Comparison of ENCODE assay signal across 29 cellular contexts in the genomic region with DNA sequence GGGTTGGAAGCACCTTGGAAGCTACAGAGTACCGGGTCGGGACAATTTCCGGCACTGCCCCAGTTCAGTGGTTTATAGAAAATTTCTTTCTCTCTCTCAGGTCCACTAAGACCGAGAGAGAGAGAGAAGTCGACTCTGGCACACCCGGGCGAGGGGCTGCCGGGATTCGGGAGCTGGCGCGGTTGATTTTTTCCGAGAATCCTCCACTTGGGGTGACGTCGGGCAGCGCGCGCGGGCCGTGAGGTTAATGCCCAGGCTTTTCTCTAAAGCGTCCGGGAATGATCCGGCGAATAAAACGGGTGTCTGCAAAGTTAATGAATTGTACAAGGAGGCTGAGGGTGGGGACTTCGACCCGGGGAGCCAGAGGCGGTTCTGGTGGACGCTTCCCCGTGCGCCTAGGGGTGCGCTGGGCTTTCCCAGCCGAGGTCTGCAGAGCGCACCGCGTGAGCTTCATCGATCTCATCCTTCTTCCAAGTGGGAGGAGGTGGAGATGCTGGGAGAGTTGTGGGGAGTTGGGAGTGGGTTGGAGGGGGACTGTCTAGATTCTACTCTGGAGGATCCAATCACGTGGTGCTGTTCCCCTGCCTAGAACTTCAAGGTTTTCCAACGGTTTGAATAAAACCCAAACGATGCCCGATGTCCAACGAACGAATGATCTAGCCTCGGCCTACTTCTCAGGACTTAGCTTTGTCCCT. TPM values are rescaled to one million over a fixed set of nuclear protein-coding genes. Genes with fewer than 3 reads are reported as not detected.
DNase-seq lines count a peak whose midpoint lies in the region; ATAC-seq and TF ChIP-seq lines count a peak whose summit lies in the region.
"Had no signal": no experiment of that assay in that cellular context is flagged by ENCODE, and none has a peak within 500 bp of the region (broad histone marks: within the 10 kb centered on the region; RNA-seq: fewer than 3 reads in every experiment).

No MANE protein-coding gene starts in this region.

- peaks cover 4 to 10% (median 7%) of the 10 kb centered on the region in 3 donors for H3K27me3 Mint-ChIP-seq in immature natural killer cell (ENCODE audit: low read depth in 3 of 3)

- peak overlapping the region; percentile 20 for H3K4me3 ChIP-seq in H7 (ENCODE audit: insufficient read depth, low read depth, low read length)
- peak overlapping the region; percentile 14 for H3K4me3 ChIP-seq in astrocyte of the cerebellum (ENCODE audit: low read depth, low read length)
- H3K4me3 ChIP-seq in right lobe of liver: peak overlapping the region in 2 of 3 donors; percentile 26 to 35
- H3K4me3 ChIP-seq in tibial artery: no peak overlapping the region
- H3K4me3 ChIP-seq: body of pancreas, heart left ventricle, lung, PC-9, right atrium auricular region had no signal

- H3K9me3 Mint-ChIP-seq in immature natural killer cell: no peaks in the 10 kb centered on the region
- H3K9me3 Mint-ChIP-seq: activated T-cell treated with anti-CD3 and anti-CD28 coated beads, Interleukin-2, amount 50 U/mL, for 72 hours had no signal

- DNase-seq in H7: peak; percentile 68
- DNase-seq in astrocyte of the cerebellum (ENCODE audit: low read depth): no peak
- peak in 1 of 3 donors; percentile 45 for DNase-seq in right lobe of liver
- no peak for DNase-seq in sciatic nerve (ENCODE audit: low spot score)
- DNase-seq in immature natural killer cell: no peak
- no peak for DNase-seq in activated CD4-positive, CD25-positive, alpha-beta regulatory T cell treated with anti-CD3 and anti-CD28 coated beads, Interleukin-2, amount 50 U/mL, for 72 hours
- DNase-seq in NCI-H748 (lab: John Stamatoyannopoulos, UW; ENCODE audit: unreplicated experiment): no peak
- no peak for DNase-seq in tibial artery
- DNase-seq: activated CD4-positive, alpha-beta T cell treated with anti-CD3 and anti-CD28 coated beads, Interleukin-2, amount 50 U/mL, for 4 hours; activated T-cell treated with anti-CD3 and anti-CD28 coated beads, Interleukin-2, amount 50 U/mL, for 72 hours; DMS79; GDM1; Karpas-422; NCI-H1417; NCI-H2081; NCI-H2227 treated with DMSO at 0.1 percent for 48 hours; NCI-H526 treated with DMSO at 0.1 percent for 48 hours; nephron progenitor cell; PC-9; stimulated activated CD4-positive, alpha-beta T cell treated with anti-CD3 and anti-CD28 coated beads, Interleukin-4, amount 100 ng/mL, for 1 hour; T-helper 17 cell had no signal

- H3K4me1 Mint-ChIP-seq in immature natural killer cell: no peaks in the 10 kb centered on the region
- H3K4me1 Mint-ChIP-seq: CD14-positive monocyte, T-helper 17 cell had no signal

- H3K4me1 ChIP-seq in right lobe of liver (peaks cover 0 to 9% (median 0%) of the 10 kb centered on the region in 4 donors), tibial artery (peaks cover 0 to 6% (median 0%) of the 10 kb centered on the region in 4 donors)
- H3K4me1 ChIP-seq: parathyroid adenoma, right atrium auricular region had no signal

- 44% methylated on average over 24 of the region's 43 CpGs for WGBS in right lobe of liver (ENCODE audit: insufficient coverage, low coverage, low lambda C conversion rate, missing lambda C conversion rate)

- no peaks in the 10 kb centered on the region for H3K36me3 Mint-ChIP-seq in immature natural killer cell

- H3K27me3 ChIP-seq in H7 (ENCODE audit: control insufficient read depth, insufficient read depth, low read length) (peaks cover 43% of the 10 kb centered on the region), right lobe of liver (no peaks in the 10 kb centered on the region), tibial artery (peaks cover 0 to 49% of the 10 kb centered on the region in 2 donors)

- no peak overlapping the region for H3K27ac Mint-ChIP-seq in immature natural killer cell
- H3K27ac Mint-ChIP-seq: activated T-cell treated with anti-CD3 and anti-CD28 coated beads, Interleukin-2, amount 50 U/mL, for 72 hours; nephron progenitor cell; T-helper 17 cell had no signal

- TF ChIP-seq CTCF in astrocyte of the cerebellum (IDR thresholded peaks at IDR 0.05; ENCODE audit: low read depth, low read length, missing control alignments): no peak
- no peak for TF ChIP-seq CTCF in right lobe of liver (IDR thresholded peaks at IDR 0.05)
- no peak for TF ChIP-seq CTCF in tibial artery (IDR thresholded peaks at IDR 0.05)

- intact Hi-C loops in right lobe of liver (cut with DNase I): no loop called here
- intact Hi-C loops in sciatic nerve (cut with DNase I): no loop called here
- intact Hi-C loops in tibial artery (cut with DNase I; ENCODE audit: low total_unique reads): no loop called here

- no peak for TF ChIP-seq POLR2A in right lobe of liver (IDR thresholded peaks at IDR 0.05)

- ATAC-seq in right lobe of liver: peak in 3 of 4 donors; percentile 6 to 24 (median 22)
- peak; percentile 7 for ATAC-seq in sciatic nerve
- ATAC-seq: activated T-cell treated with anti-CD3 and anti-CD28 coated beads, Interleukin-2, amount 50 U/mL, for 72 hours; body of pancreas; heart left ventricle; Right ventricle myocardium inferior; T-helper 17 cell had no signal

- H3K27ac ChIP-seq in right lobe of liver (peak overlapping the region in 2 of 3 donors; percentile 21 to 71), tibial artery (no peak overlapping the region)
- H3K27ac ChIP-seq: body of pancreas, heart left ventricle, parathyroid adenoma, PC-9, right atrium auricular region had no signal

- H3K9me3 ChIP-seq in right lobe of liver: no peaks in the 10 kb centered on the region
- peaks cover 0 to 6% (median 0%) of the 10 kb centered on the region in 3 donors for H3K9me3 ChIP-seq in tibial artery
- H3K9me3 ChIP-seq: body of pancreas, heart left ventricle, right atrium auricular region, upper lobe of left lung had no signal

- in situ Hi-C loops in astrocyte of the cerebellum (cut with HindIII; ENCODE audit: low sequenced_read_pairs): no loop called here

- H3K4me3 Mint-ChIP-seq in immature natural killer cell: no peak overlapping the region
- H3K4me3 Mint-ChIP-seq: activated T-cell treated with anti-CD3 and anti-CD28 coated beads, Interleukin-2, amount 50 U/mL, for 72 hours; nephron progenitor cell; T-helper 17 cell had no signal

- no peaks in the 10 kb centered on the region for H3K36me3 ChIP-seq in H7 (replicated peaks; ENCODE audit: control insufficient read depth, insufficient read depth, low read length)
- no peaks in the 10 kb centered on the region for H3K36me3 ChIP-seq in right lobe of liver
- H3K36me3 ChIP-seq in tibial artery: no peaks in the 10 kb centered on the region
- H3K36me3 ChIP-seq: heart left ventricle, right atrium auricular region, upper lobe of left lung had no signal

RNA-seq across cellular contexts. Expression of gene TBX3, which starts 51.9 kb away (rescaled TPM):
- 0.30 and 0.94 TPM in 2 replicates for total RNA-seq in H7 (2014; rRNA removed; shearing (Covaris generic))
- total RNA-seq in right lobe of liver (10 to 100 TPM; 15.6 to 44.0 (median 27.8) TPM), sciatic nerve (26.3 TPM)
- polyA plus RNA-seq in immature natural killer cell: not detected
- total RNA-seq: PC-9 had no signal

Comparison
In these comparisons a context has a peak if more than half of its experiments do, and no peak if none do; other contexts are left out.
1. H3K4me3 ChIP-seq: peak in H7 (single experiment), astrocyte of the cerebellum (single experiment) and right lobe of liver (2 of 3); none in tibial artery (0 of 2).
2. H3K27ac ChIP-seq: peak in right lobe of liver (2 of 3); none in tibial artery (0 of 2).